ENCODE assay signal across 4 cellular contexts in the genomic region with DNA sequence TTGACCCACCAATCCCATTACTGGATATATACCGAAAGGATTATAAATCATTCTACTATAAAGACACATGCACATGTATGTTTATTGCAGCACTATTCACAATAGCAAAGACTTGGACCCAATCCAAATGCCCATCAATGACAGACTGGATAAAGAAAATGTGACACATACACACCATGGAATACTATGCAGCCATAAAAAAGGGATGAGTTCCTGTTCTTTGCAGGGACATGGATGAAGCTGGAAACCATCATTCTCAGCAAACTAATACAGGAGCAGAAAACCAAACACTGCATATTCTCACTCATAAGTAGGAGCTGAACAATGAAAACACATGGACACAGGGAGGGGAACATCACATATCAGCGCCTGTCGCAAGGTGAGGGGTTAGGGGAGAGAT. TPM values are rescaled to one million over a fixed set of nuclear protein-coding genes. Genes with fewer than 3 reads are reported as not detected.
"Had no signal": no experiment of that assay in that cellular context is flagged by ENCODE, and none has a peak within 500 bp of the region (broad histone marks: within the 10 kb centered on the region; RNA-seq: fewer than 3 reads in every experiment).

No MANE protein-coding gene starts in this region.

RNA-seq across cellular contexts. Expression of a gene that starts 18.2 kb away (rescaled TPM):
- total RNA-seq: HepG2, HT1080 had no signal
- polyA plus RNA-seq: IgD-negative memory B cell, IMR-90 had no signal
